Comparison of ENCODE assay signal across 8 cellular contexts in genomic region chr13:33543631-33544030, GRCh38.
DNase-seq lines count a peak whose midpoint lies in the region; TF ChIP-seq lines count a peak whose summit lies in the region.

No MANE protein-coding gene starts in this region.

- peaks cover 16% of the 10 kb centered on the region for H3K4me1 ChIP-seq in SJCRH30
- peaks cover 3% of the 10 kb centered on the region for H3K4me1 ChIP-seq in prostate gland (replicated peaks)

- H3K4me1 Mint-ChIP-seq in activated CD4-positive, alpha-beta T cell treated with anti-CD3 and anti-CD28 coated beads, Interleukin-2, amount 10 ng/mL, durations not matched to agents 24 days and 14 days = peaks cover 36% of the 10 kb centered on the region

- peaks cover 11% of the 10 kb centered on the region for H3K9me3 Mint-ChIP-seq in activated CD4-positive, alpha-beta T cell treated with anti-CD3 and anti-CD28 coated beads, Interleukin-2, amount 10 ng/mL, durations not matched to agents 24 days and 14 days

- peak overlapping the region; percentile 95 for H3K27ac ChIP-seq in SJCRH30
- H3K27ac ChIP-seq in epithelial cell of prostate = peak overlapping the region; percentile 99
- peak overlapping the region; percentile 96 to 99 for H3K27ac ChIP-seq in prostate gland

- H3K27me3 ChIP-seq in SJCRH30 = no peaks in the 10 kb centered on the region
- H3K27me3 ChIP-seq in prostate gland (replicated peaks; ENCODE audit: insufficient read depth) = no peaks in the 10 kb centered on the region

- H3K36me3 Mint-ChIP-seq in activated CD4-positive, alpha-beta T cell treated with anti-CD3 and anti-CD28 coated beads, Interleukin-2, amount 10 ng/mL, durations not matched to agents 24 days and 14 days (ENCODE audit: low read depth) = peaks cover 3% of the 10 kb centered on the region

- H3K27ac Mint-ChIP-seq in activated CD4-positive, alpha-beta T cell treated with anti-CD3 and anti-CD28 coated beads, Interleukin-2, amount 10 ng/mL, durations not matched to agents 24 days and 14 days = peak overlapping the region; percentile 99

- H3K9me3 ChIP-seq in SJCRH30 (replicated peaks) (no peaks in the 10 kb centered on the region), prostate gland (no peaks in the 10 kb centered on the region)

- peak overlapping the region; percentile 90 for H3K4me3 Mint-ChIP-seq in activated CD4-positive, alpha-beta T cell treated with anti-CD3 and anti-CD28 coated beads, Interleukin-2, amount 10 ng/mL, durations not matched to agents 24 days and 14 days

- WGBS in prostate gland = 31% methylated on average over 2 of the region's 2 CpGs

- in situ Hi-C loops in G401 (cut with HindIII; ENCODE audit: low sequenced_read_pairs) = no loop called here

- peak; percentile 66 for DNase-seq in activated CD4-positive, alpha-beta T cell treated with anti-CD3 and anti-CD28 coated beads, Interleukin-2, amount 10 ng/mL, durations not matched to agents 24 days and 14 days
- DNase-seq in activated CD4-positive, alpha-beta T cell treated with anti-CD3 and anti-CD28 coated beads for 1 hour = no peak
- peak in 1 of 2 experiments; percentile 51 for DNase-seq in SJCRH30
- DNase-seq in epithelial cell of prostate (ENCODE audit: low read depth, low spot score) = no peak
- no peak for DNase-seq in prostate gland (ENCODE audit: low spot score)
- DNase-seq in activated gamma-delta T cell treated with Interleukin-2 at 50 U/mL for 16 hours = no peak
- DNase-seq in AG08396 (ENCODE audit: low spot score) = no peak
- no peak for DNase-seq in G401 (ENCODE audit: low spot score)

- TF ChIP-seq CTCF in prostate gland (IDR thresholded peaks at IDR 0.05) = peak in 1 of 4 experiments; percentile 6

- H3K4me3 ChIP-seq in SJCRH30 (peak overlapping the region; percentile 64), prostate gland (no peak overlapping the region)

- intact Hi-C loops in activated CD4-positive, alpha-beta T cell treated with anti-CD3 and anti-CD28 coated beads, Interleukin-2, amount 10 ng/mL, durations not matched to agents 24 days and 14 days (cut with micrococcal nuclease) = loop anchor here (1.0 to 10.0 kb wide), 7 partner anchors 46 to 1509 kb away; partner anchors contain the start of genes BRCA2, FRY and ZAR1L
- intact Hi-C loops in prostate gland (cut with DNase I) = loop anchor here (5.0 to 10.0 kb wide), 3 partner anchors 179 to 529 kb away; partner anchors contain the start of gene KL

- H3K27me3 Mint-ChIP-seq in activated CD4-positive, alpha-beta T cell treated with anti-CD3 and anti-CD28 coated beads, Interleukin-2, amount 10 ng/mL, durations not matched to agents 24 days and 14 days = peaks cover 2% of the 10 kb centered on the region

- H3K36me3 ChIP-seq in SJCRH30 (no peaks in the 10 kb centered on the region), prostate gland (no peaks in the 10 kb centered on the region)

- no peak for TF ChIP-seq POLR2A in prostate gland (IDR thresholded peaks at IDR 0.05)
